In genomic region chr3:112013058-112013783, GRCh38 we compare ENCODE assay signal across 8 cellular contexts. TPM values are rescaled to one million over a fixed set of nuclear protein-coding genes. Genes with fewer than 3 reads are reported as not detected.
DNase-seq lines count a peak whose midpoint lies in the region; ATAC-seq and TF ChIP-seq lines count a peak whose summit lies in the region.

No MANE protein-coding gene starts in this region.

- in situ Hi-C loops in ACHN (cut with HindIII; ENCODE audit: low pct_ligation_motif_present, low pct_unique_long_range_greater_than_20kb, low sequenced_read_pairs) = no loop called here

- peak; percentile 58 for TF ChIP-seq CTCF in glutamatergic neuron (IDR thresholded peaks at IDR 0.05; ENCODE audit: partially characterized antibody, unreplicated experiment)

- H3K9me3 Mint-ChIP-seq in activated naive CD8-positive, alpha-beta T cell treated with anti-CD3 and anti-CD28 coated beads for 36 hours = no peaks in the 10 kb centered on the region
- H3K9me3 Mint-ChIP-seq in glutamatergic neuron (ENCODE audit: unreplicated experiment) = peaks cover 2% of the 10 kb centered on the region

- H3K27ac ChIP-seq in SK-N-MC (no peak overlapping the region), aorta (ENCODE audit: low read depth in 1 of 2, low read length in 2 of 2) (no peak overlapping the region)

- H3K9ac ChIP-seq in SK-N-MC (ENCODE audit: insufficient read length) = no peak overlapping the region

- 26 to 30% methylated on average over 19 of the region's 19 CpGs for WGBS in aorta, 2 donors

- no peaks in the 10 kb centered on the region for H3K4me1 ChIP-seq in aorta (ENCODE audit: control insufficient read depth in 1 of 2, insufficient read depth in 2 of 2, low read length in 2 of 2)

- intact Hi-C loops in posterior vena cava (cut with DNase I) (loop anchor here in 1 of 2 donors (2.0 kb wide), 1 partner anchor 344 kb away; no protein-coding TSS in a partner anchor), aorta (cut with DNase I) (loop anchor here (2.0 kb wide), 2 partner anchors 342 to 344 kb away; no protein-coding TSS in a partner anchor)

- H3K9me3 ChIP-seq in SK-N-MC (ENCODE audit: low read depth, low read length) = no peaks in the 10 kb centered on the region
- H3K9me3 ChIP-seq in aorta (ENCODE audit: control insufficient read depth, low read length) = no peaks in the 10 kb centered on the region

- ATAC-seq in GM18519 (IDR thresholded peaks at IDR 0.05; ENCODE audit: low FRiP score, unreplicated experiment) = peak; percentile 84
- peak; percentile 83 for ATAC-seq in HG03095 (IDR thresholded peaks at IDR 0.05; ENCODE audit: unreplicated experiment)
- peak; percentile 86 for ATAC-seq in aorta (ENCODE audit: low FRiP score)

- H3K36me3 ChIP-seq in SK-N-MC (ENCODE audit: insufficient read depth, low read length) = no peaks in the 10 kb centered on the region
- H3K36me3 ChIP-seq in aorta (ENCODE audit: control insufficient read depth in 1 of 2, insufficient read depth in 2 of 2, low read length in 1 of 2) = no peaks in the 10 kb centered on the region

- H3K27ac Mint-ChIP-seq in activated naive CD8-positive, alpha-beta T cell treated with anti-CD3 and anti-CD28 coated beads for 36 hours = peak overlapping the region; percentile 0
- H3K27ac Mint-ChIP-seq in glutamatergic neuron (ENCODE audit: unreplicated experiment) = peak overlapping the region; percentile 67

- peak; percentile 75 for DNase-seq in ACHN
- DNase-seq in SK-N-MC (ENCODE audit: low read depth, low spot score) = peak; percentile 28
- DNase-seq in activated naive CD8-positive, alpha-beta T cell treated with anti-CD3 and anti-CD28 coated beads for 36 hours = peak; percentile 58
- DNase-seq in glutamatergic neuron = peak; percentile 66
- DNase-seq in posterior vena cava (ENCODE audit: low spot score) = peak; percentile 87
- DNase-seq in aorta = peak; percentile 72 to 74

- H3K4me3 Mint-ChIP-seq in activated naive CD8-positive, alpha-beta T cell treated with anti-CD3 and anti-CD28 coated beads for 36 hours = no peak overlapping the region
- H3K4me3 Mint-ChIP-seq in glutamatergic neuron (ENCODE audit: unreplicated experiment) = no peak overlapping the region

- H3K4me3 ChIP-seq in SK-N-MC = no peak overlapping the region
- H3K4me3 ChIP-seq in aorta (ENCODE audit: low read length in 2 of 2) = no peak overlapping the region

- peaks cover 16% of the 10 kb centered on the region for H3K4me1 Mint-ChIP-seq in activated naive CD8-positive, alpha-beta T cell treated with anti-CD3 and anti-CD28 coated beads for 36 hours
- peaks cover 48% of the 10 kb centered on the region for H3K4me1 Mint-ChIP-seq in glutamatergic neuron (ENCODE audit: low read depth, unreplicated experiment)

- no peaks in the 10 kb centered on the region for H3K27me3 Mint-ChIP-seq in activated naive CD8-positive, alpha-beta T cell treated with anti-CD3 and anti-CD28 coated beads for 36 hours
- peaks cover 2% of the 10 kb centered on the region for H3K27me3 Mint-ChIP-seq in glutamatergic neuron (ENCODE audit: unreplicated experiment)

- H3K27me3 ChIP-seq in aorta (ENCODE audit: control insufficient read depth in 1 of 2, insufficient read depth in 2 of 2, low read length in 1 of 2) = no peaks in the 10 kb centered on the region

- no peaks in the 10 kb centered on the region for H3K36me3 Mint-ChIP-seq in activated naive CD8-positive, alpha-beta T cell treated with anti-CD3 and anti-CD28 coated beads for 36 hours
- no peaks in the 10 kb centered on the region for H3K36me3 Mint-ChIP-seq in glutamatergic neuron (ENCODE audit: unreplicated experiment)

RNA-seq across cellular contexts. Expression of gene TAGLN3, which starts 14.5 kb away (rescaled TPM):
- under 1 TPM; 0.31 to 0.48 TPM for total RNA-seq in activated naive CD8-positive, alpha-beta T cell treated with anti-CD3 and anti-CD28 coated beads for 36 hours
- total RNA-seq in glutamatergic neuron (ENCODE audit: unreplicated experiment) (819 TPM), posterior vena cava (not detected), aorta (not detected)
- polyA plus RNA-seq in aorta = not detected

RNA-seq across cellular contexts. Expression of gene TMPRSS7, which starts 21.3 kb away (rescaled TPM):
- not detected for total RNA-seq in activated naive CD8-positive, alpha-beta T cell treated with anti-CD3 and anti-CD28 coated beads for 36 hours
- total RNA-seq in glutamatergic neuron (ENCODE audit: unreplicated experiment) (not detected), posterior vena cava (not detected), aorta (not detected)
- not detected for polyA plus RNA-seq in aorta

RNA-seq across cellular contexts. Expression of gene ABHD10, which starts 34.4 kb away (rescaled TPM):
- 10 to 100 TPM; 56.2 to 57.8 TPM for total RNA-seq in activated naive CD8-positive, alpha-beta T cell treated with anti-CD3 and anti-CD28 coated beads for 36 hours
- total RNA-seq in glutamatergic neuron (ENCODE audit: unreplicated experiment) (35.9 TPM), posterior vena cava (10 to 100 TPM; 15.4 to 22.9 TPM), aorta (10 to 100 TPM; 14.1 to 21.6 TPM)
- 10 to 100 TPM in 1 of 2 donors, 1 to 10 TPM in 1; 8.6 to 11.7 TPM for polyA plus RNA-seq in aorta

Comparison
In these comparisons a context has a peak if more than half of its experiments do, and no peak if none do; other contexts are left out.
1. DNase-seq: peak in every context shown above with its lines; median percentile 87 in posterior vena cava; 75 in ACHN; 73 in aorta; 66 in glutamatergic neuron; 58 in activated naive CD8-positive, alpha-beta T cell treated with anti-CD3 and anti-CD28 coated beads for 36 hours; 28 in SK-N-MC.
2. RNA of gene TAGLN3, which starts 14.5 kb away (total RNA-seq): 819 TPM in glutamatergic neuron (single experiment); 0.31 to 0.48 TPM in activated naive CD8-positive, alpha-beta T cell treated with anti-CD3 and anti-CD28 coated beads for 36 hours, not detected in aorta and not detected in posterior vena cava; every median in the first group is over 100 times any median in the second.
3. Peak in every context shown above with its lines, with median percentiles within 50 percentile points of each other: ATAC-seq.